ENCODE assay signal across 10 cellular contexts in the genomic region with DNA sequence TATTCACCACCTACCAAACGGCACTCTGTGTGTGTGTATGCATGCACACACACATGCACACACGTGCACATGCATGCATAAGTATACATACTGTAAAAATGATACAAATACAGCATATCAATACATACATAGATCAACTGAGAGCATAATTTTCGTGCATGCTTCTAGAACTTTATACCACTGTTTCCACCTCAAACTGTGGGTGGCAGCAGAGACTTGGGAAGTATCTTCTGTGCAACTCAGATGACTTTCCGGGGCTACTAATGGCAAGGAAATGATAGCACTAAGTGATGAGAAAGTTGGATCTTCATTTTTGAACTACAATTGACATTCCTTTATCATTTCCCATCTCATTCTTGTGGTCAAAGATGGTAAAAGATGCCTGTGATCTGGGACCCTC.
DNase-seq lines count a peak whose midpoint lies in the region; ATAC-seq, FAIRE-seq and TF ChIP-seq lines count a peak whose summit lies in the region.
"Had no signal": no experiment of that assay in that cellular context is flagged by ENCODE, and none has a peak within 500 bp of the region (broad histone marks: within the 10 kb centered on the region; RNA-seq: fewer than 3 reads in every experiment).

No MANE protein-coding gene starts in this region.

- H3K4me3 ChIP-seq in K562 (no peak overlapping the region), mesendoderm (ENCODE audit: low read length) (no peak overlapping the region)
- H3K4me3 ChIP-seq: ascending aorta had no signal

- H3K36me3 Mint-ChIP-seq in activated naive CD4-positive, alpha-beta T cell treated with anti-CD3 and anti-CD28 coated beads, Interleukin-2, amount 10 ng/mL, durations not matched to agents 7 days and 5 days = no peaks in the 10 kb centered on the region

- no peak overlapping the region for H2AK5ac ChIP-seq in mesendoderm (ENCODE audit: low read length)

- no peak overlapping the region for H3K27ac Mint-ChIP-seq in activated naive CD4-positive, alpha-beta T cell treated with anti-CD3 and anti-CD28 coated beads, Interleukin-2, amount 10 ng/mL, durations not matched to agents 7 days and 5 days
- H3K27ac Mint-ChIP-seq: activated B cell treated with CpG ODN at 0.5 μM for 24 hours had no signal

- H3K79me2 ChIP-seq in K562 (ENCODE audit: control insufficient read depth, insufficient read depth, low read length) (no peaks in the 10 kb centered on the region), mesendoderm (ENCODE audit: control insufficient read depth, insufficient read depth, low read length) (no peaks in the 10 kb centered on the region)

- no peak overlapping the region for H4K5ac ChIP-seq in mesendoderm (ENCODE audit: low read length)

- H3K23ac ChIP-seq in mesendoderm (ENCODE audit: low read length) = no peak overlapping the region

- ATAC-seq in K562 = no peak

- no peak overlapping the region for H3K18ac ChIP-seq in mesendoderm (ENCODE audit: low read length)

- 0% methylated on average over 4 of the region's 4 CpGs for WGBS in K562 (ENCODE audit: insufficient coverage, low coverage, missing lambda C conversion rate)
- WGBS in mesendoderm (ENCODE audit: extremely low coverage, insufficient coverage, low lambda C conversion rate) = no CpG with 5 or more reads among the region's 4 CpGs

- H3K27ac ChIP-seq in K562 (ENCODE audit: extremely low read depth, low read depth, low read length) (no peak overlapping the region), mesendoderm (ENCODE audit: low read depth, low read length) (no peak overlapping the region)
- H3K27ac ChIP-seq: ascending aorta had no signal

- POLR2A ChIA-PET in K562 (lab: Yijun Ruan, JAX) = no interaction called here

- TF ChIP-seq CTCF in K562 (IDR thresholded peaks at IDR 0.05 in 2 of 3, conservative IDR thresholded peaks at IDR 0.05 in 1 of 3; ENCODE audit: insufficient read depth in 2 of 3, low read depth in 1 of 3, low read length in 3 of 3) = peak in 2 of 3 experiments; percentile 28 to 32; a peak in 2 of 6 replicates

- H3K4ac ChIP-seq in mesendoderm (ENCODE audit: low read depth, low read length) = no peak overlapping the region

- no peak overlapping the region for H4K8ac ChIP-seq in mesendoderm (ENCODE audit: low read depth, low read length)

- H4K20me1 ChIP-seq in K562 (replicated peaks; ENCODE audit: control insufficient read depth, insufficient read depth, low read length) = no peaks in the 10 kb centered on the region

- no peaks in the 10 kb centered on the region for H3K9me3 ChIP-seq in K562 (replicated peaks; ENCODE audit: control insufficient read depth, insufficient read depth, low read depth, low read length)
- H3K9me3 ChIP-seq: ascending aorta had no signal

- no peak overlapping the region for H3K56ac ChIP-seq in mesendoderm (ENCODE audit: low read length)

- H3K4me3 Mint-ChIP-seq in activated naive CD4-positive, alpha-beta T cell treated with anti-CD3 and anti-CD28 coated beads, Interleukin-2, amount 10 ng/mL, durations not matched to agents 7 days and 5 days = no peak overlapping the region
- H3K4me3 Mint-ChIP-seq: activated B cell treated with CpG ODN at 0.5 μM for 24 hours had no signal

- intact Hi-C loops in K562 (cut with micrococcal nuclease) = no loop called here

- H3K4me1 ChIP-seq in K562 (replicated peaks in 1 of 2; ENCODE audit: control insufficient read depth in 2 of 2, insufficient read depth in 2 of 2, low read length in 2 of 2) (no peaks in the 10 kb centered on the region), mesendoderm (ENCODE audit: control insufficient read depth, low read depth, low read length) (no peaks in the 10 kb centered on the region)
- H3K4me1 ChIP-seq: ascending aorta had no signal

- in situ Hi-C loops in K562 (cut with MboI) = no loop called here

- H3K9me3 Mint-ChIP-seq in activated naive CD4-positive, alpha-beta T cell treated with anti-CD3 and anti-CD28 coated beads, Interleukin-2, amount 10 ng/mL, durations not matched to agents 7 days and 5 days = no peaks in the 10 kb centered on the region
- H3K9me3 Mint-ChIP-seq: activated B cell treated with CpG ODN at 0.5 μM for 24 hours had no signal

- no peaks in the 10 kb centered on the region for H3K27me3 Mint-ChIP-seq in activated naive CD4-positive, alpha-beta T cell treated with anti-CD3 and anti-CD28 coated beads, Interleukin-2, amount 10 ng/mL, durations not matched to agents 7 days and 5 days
- H3K27me3 Mint-ChIP-seq: activated B cell treated with CpG ODN at 0.5 μM for 24 hours had no signal

- no peak overlapping the region for H2BK5ac ChIP-seq in mesendoderm (ENCODE audit: low read length)

- FAIRE-seq in HTR-8/SVneo (lab: Jason Lieb, UNC) (no peak), K562 (lab: Jason Lieb, UNC) (no peak)

- no peak overlapping the region for H2BK120ac ChIP-seq in mesendoderm (ENCODE audit: low read depth, low read length)

- no peaks in the 10 kb centered on the region for H3K9me1 ChIP-seq in K562 (ENCODE audit: control insufficient read depth, insufficient read depth, low read length)

- no peaks in the 10 kb centered on the region for H3K36me3 ChIP-seq in K562 (ENCODE audit: control insufficient read depth, insufficient read depth, low read length)
- H3K36me3 ChIP-seq in mesendoderm (ENCODE audit: control insufficient read depth, insufficient read depth, low read length) = no peaks in the 10 kb centered on the region
- H3K36me3 ChIP-seq: ascending aorta had no signal

- no peak overlapping the region for H2BK15ac ChIP-seq in mesendoderm (replicated peaks; ENCODE audit: low read depth)

- no peak overlapping the region for H3K4me2 ChIP-seq in K562 (ENCODE audit: insufficient read depth, low read length)
- no peak overlapping the region for H3K4me2 ChIP-seq in mesendoderm (ENCODE audit: low read length)

- DNase-seq in DMS153 treated with DMSO at 0.1 percent for 48 hours (lab: John Stamatoyannopoulos, UW; ENCODE audit: unreplicated experiment) = peak; percentile 11
- DNase-seq in HTR-8/SVneo (ENCODE audit: insufficient read length, low spot score) = peak; percentile 3
- DNase-seq in K562 (ENCODE audit: extremely low read depth in 1 of 4, low spot score in 3 of 4) = peak in 1 of 4 experiments; percentile 11
- DNase-seq in mesendoderm = peak; percentile 59
- no peak for DNase-seq in stimulated activated CD4-positive, alpha-beta T cell treated with anti-CD3 and anti-CD28 coated beads, Interleukin-4, amount 100 ng/mL, for 1 hour
- no peak for DNase-seq in HK-2 (ENCODE audit: unreplicated experiment)
- no peak for DNase-seq in SKM-1 (lab: John Stamatoyannopoulos, UW; ENCODE audit: unreplicated experiment)
- no peak for DNase-seq in activated naive CD4-positive, alpha-beta T cell treated with anti-CD3 and anti-CD28 coated beads, Interleukin-2, amount 10 ng/mL, durations not matched to agents 7 days and 5 days
- DNase-seq: activated B cell treated with CpG ODN at 0.5 μM for 24 hours had no signal

- H3K27me3 ChIP-seq in K562 (ENCODE audit: control insufficient read depth in 2 of 2, insufficient read depth in 2 of 2, low read length in 2 of 2) (no peaks in the 10 kb centered on the region), mesendoderm (ENCODE audit: insufficient read depth, low read length, poor library complexity) (no peaks in the 10 kb centered on the region)
- H3K27me3 ChIP-seq: ascending aorta had no signal

- H3K4me1 Mint-ChIP-seq in activated naive CD4-positive, alpha-beta T cell treated with anti-CD3 and anti-CD28 coated beads, Interleukin-2, amount 10 ng/mL, durations not matched to agents 7 days and 5 days = no peaks in the 10 kb centered on the region
- H3K4me1 Mint-ChIP-seq: activated B cell treated with CpG ODN at 0.5 μM for 24 hours had no signal

- H3K9ac ChIP-seq in K562 (ENCODE audit: insufficient read depth in 1 of 2, low read depth in 2 of 2, low read length in 2 of 2) (no peak overlapping the region), mesendoderm (ENCODE audit: low read length) (no peak overlapping the region)

- no peak overlapping the region for H2AFZ ChIP-seq in K562 (ENCODE audit: low read depth, low read length)

- no peaks in the 10 kb centered on the region for H3K79me1 ChIP-seq in mesendoderm (ENCODE audit: low read length)

- CTCF ChIA-PET in K562 (lab: Yijun Ruan, JAX; ENCODE audit: low intra/inter-chr PET ratio) = no interaction called here
- CTCF ChIA-PET in activated naive CD4-positive, alpha-beta T cell treated with anti-CD3 and anti-CD28 coated beads, Interleukin-2, amount 10 ng/mL, durations not matched to agents 7 days and 5 days (lab: Charles Lee) = no interaction called here

- no peak for TF ChIP-seq POLR2A in K562 (conservative IDR thresholded peaks at IDR 0.05)

- BruUV-seq in K562 (replicated peaks; lab: Mats Ljungman, UMichigan) = no TSS peak

- no peak for TF ChIP-seq EP300 in K562 (IDR thresholded peaks at IDR 0.05; ENCODE audit: low read length)

- peak in 1 of 2 experiments; percentile 50 for TF ChIP-seq RAD21 in K562 (CRISPR knock-in tag; conservative IDR thresholded peaks at IDR 0.05 in 1 of 2, IDR thresholded peaks at IDR 0.05 in 1 of 2)

TF ChIP-seq in K562, 482 proteins besides CTCF, POLR2A, EP300 and RAD21 (continues in another document):
- no peak for TF ChIP-seq ZNF766 (CRISPR knock-in tag; conservative IDR thresholded peaks at IDR 0.05)
- TF ChIP-seq ZNF212 (CRISPR knock-in tag; IDR thresholded peaks at IDR 0.05) = no peak
- TF ChIP-seq GATAD2B (IDR thresholded peaks at IDR 0.05; ENCODE audit: borderline replicate concordance) = no peak
- TF ChIP-seq, protein P1, sequence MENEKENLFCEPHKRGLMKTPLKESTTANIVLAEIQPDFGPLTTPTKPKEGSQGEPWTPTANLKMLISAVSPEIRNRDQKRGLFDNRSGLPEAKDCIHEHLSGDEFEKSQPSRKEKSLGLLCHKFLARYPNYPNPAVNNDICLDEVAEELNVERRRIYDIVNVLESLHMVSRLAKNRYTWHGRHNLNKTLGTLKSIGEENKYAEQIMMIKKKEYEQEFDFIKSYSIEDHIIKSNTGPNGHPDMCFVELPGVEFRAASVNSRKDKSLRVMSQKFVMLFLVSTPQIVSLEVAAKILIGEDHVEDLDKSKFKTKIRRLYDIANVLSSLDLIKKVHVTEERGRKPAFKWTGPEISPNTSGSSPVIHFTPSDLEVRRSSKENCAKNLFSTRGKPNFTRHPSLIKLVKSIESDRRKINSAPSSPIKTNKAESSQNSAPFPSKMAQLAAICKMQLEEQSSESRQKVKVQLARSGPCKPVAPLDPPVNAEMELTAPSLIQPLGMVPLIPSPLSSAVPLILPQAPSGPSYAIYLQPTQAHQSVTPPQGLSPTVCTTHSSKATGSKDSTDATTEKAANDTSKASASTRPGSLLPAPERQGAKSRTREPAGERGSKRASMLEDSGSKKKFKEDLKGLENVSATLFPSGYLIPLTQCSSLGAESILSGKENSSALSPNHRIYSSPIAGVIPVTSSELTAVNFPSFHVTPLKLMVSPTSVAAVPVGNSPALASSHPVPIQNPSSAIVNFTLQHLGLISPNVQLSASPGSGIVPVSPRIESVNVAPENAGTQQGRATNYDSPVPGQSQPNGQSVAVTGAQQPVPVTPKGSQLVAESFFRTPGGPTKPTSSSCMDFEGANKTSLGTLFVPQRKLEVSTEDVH (IDR thresholded peaks at IDR 0.05; ENCODE audit: low read depth, partially characterized antibody) = no peak
- no peak for TF ChIP-seq RCOR1 (IDR thresholded peaks at IDR 0.05; ENCODE audit: borderline replicate concordance in 1 of 2, low read depth in 2 of 2, low read length in 2 of 2)
- TF ChIP-seq POLR3A (IDR thresholded peaks at IDR 0.05; ENCODE audit: borderline replicate concordance, extremely low read depth, insufficient read depth, insufficient read length) = no peak

Comparison
In these comparisons a context has a peak if more than half of its experiments do, and no peak if none do; other contexts are left out.
1. DNase-seq: peak in DMS153 treated with DMSO at 0.1 percent for 48 hours (single experiment), HTR-8/SVneo (single experiment) and mesendoderm (single experiment); none in stimulated activated CD4-positive, alpha-beta T cell treated with anti-CD3 and anti-CD28 coated beads, Interleukin-4, amount 100 ng/mL, for 1 hour (single experiment), HK-2 (single experiment), SKM-1 (single experiment) and activated naive CD4-positive, alpha-beta T cell treated with anti-CD3 and anti-CD28 coated beads, Interleukin-2, amount 10 ng/mL, durations not matched to agents 7 days and 5 days (single experiment).